ENCODE assay signal across 8 cellular contexts in the genomic region with DNA sequence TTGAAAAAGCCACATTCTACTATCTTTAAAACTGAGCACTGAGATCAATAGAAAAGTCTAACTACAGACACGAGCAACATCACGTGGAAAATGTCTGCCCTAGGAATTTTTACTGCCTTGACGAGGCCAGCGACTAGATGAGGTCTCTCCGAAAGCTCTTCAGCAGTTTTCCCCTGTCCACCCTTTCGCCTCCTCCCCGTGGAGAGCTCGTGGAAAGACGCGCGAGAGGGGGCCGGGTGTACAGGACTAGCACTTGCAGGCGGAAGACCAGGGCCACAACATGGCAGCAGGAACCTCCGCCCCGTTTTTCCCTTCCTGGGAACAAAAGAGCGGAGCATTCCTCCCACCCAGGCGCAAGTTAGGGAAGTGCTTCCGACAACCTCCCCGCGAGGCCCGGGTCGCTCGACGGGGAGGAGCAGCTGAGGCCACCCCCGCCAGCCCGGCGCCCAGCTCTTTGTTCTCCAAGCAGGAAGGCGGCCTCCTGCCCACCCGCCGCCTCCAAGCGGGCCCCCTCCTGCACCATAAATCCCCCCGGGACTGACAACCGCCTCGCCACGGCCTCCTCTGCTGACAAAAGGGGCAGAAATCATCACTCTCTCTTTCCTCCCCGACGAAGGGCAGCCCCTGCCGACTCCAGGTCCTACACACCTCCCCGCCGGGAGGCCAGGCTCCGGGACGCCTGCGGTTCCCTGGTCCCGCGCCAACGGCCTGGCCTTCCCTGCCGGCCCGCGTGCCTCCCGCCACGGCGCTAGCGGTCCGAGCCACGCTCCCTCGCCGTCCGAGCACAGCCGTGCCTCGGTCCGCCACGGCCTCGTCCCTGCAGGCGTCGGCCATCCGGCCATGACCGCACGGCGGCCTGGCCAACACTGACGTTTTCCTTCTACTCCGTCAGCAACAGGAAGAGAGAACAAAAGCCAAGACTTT. TPM values are rescaled to one million over a fixed set of nuclear protein-coding genes. Genes with fewer than 3 reads are reported as not detected.
DNase-seq lines count a peak whose midpoint lies in the region; ATAC-seq, FAIRE-seq and TF ChIP-seq lines count a peak whose summit lies in the region.

No MANE protein-coding gene starts in this region.

- H3K27ac ChIP-seq in BLaER1 treated with 17β-estradiol and CSF1 and Interleukin-3, amounts not matched to agents 10 nM and 100 nM: peak overlapping the region; percentile 96 to 100 (median 100)
- H3K27ac ChIP-seq in HepG2 (ENCODE audit: extremely low read length, insufficient read depth, low read length): peak overlapping the region; percentile 96

- DNase-seq in GM20000 (ENCODE audit: low spot score): peak; percentile 46
- peak; percentile 22 to 30 for DNase-seq in Kasumi-1 (lab: John Stamatoyannopoulos, UW)
- peak; percentile 53 for DNase-seq in activated CD4-positive, alpha-beta T cell treated with anti-CD3 and anti-CD28 coated beads for 48 hours
- DNase-seq in dedifferentiated amniotic fluid mesenchymal stem cell (ENCODE audit: extremely low spot score): peak; percentile 38
- peak; percentile 32 for DNase-seq in HepG2 (ENCODE audit: low spot score)
- DNase-seq in stimulated activated CD4-positive, alpha-beta T cell treated with anti-CD3 and anti-CD28 coated beads, Interleukin-2, amount 100 ng/mL, for 48 hours: peak; percentile 26 to 37
- DNase-seq in GF-D8 (lab: John Stamatoyannopoulos, UW): no peak

- POLR2A ChIA-PET in HepG2 (lab: Yijun Ruan, JAX): interaction anchor here (0.8 to 4.5 kb wide), 30 partner anchors 10 to 1843 kb away, joined by 3 to 130 read pairs (median 7); partner anchors contain the start of genes CTR9, TMEM9B, USP47 and WEE1

- TF ChIP-seq RAD21 in HepG2 (CRISPR knock-in tag; IDR thresholded peaks at IDR 0.05): no peak

- H3K36me3 ChIP-seq in BLaER1 treated with 17β-estradiol and CSF1 and Interleukin-3, amounts not matched to agents 10 nM and 100 nM: peaks cover 42 to 50% (median 49%) of the 10 kb centered on the region in 11 experiments
- H3K36me3 ChIP-seq in HepG2 (replicated peaks in 1 of 2; ENCODE audit: control insufficient read depth in 1 of 2, insufficient read depth in 2 of 2, low read length in 2 of 2): peaks cover 11 to 42% of the 10 kb centered on the region in 2 experiments

- CTCF ChIA-PET in HepG2 (lab: Yijun Ruan, JAX; ENCODE audit: low intra/inter-chr PET ratio, low total read pairs): no interaction called here

- H3K9ac ChIP-seq in BLaER1 treated with 17β-estradiol and CSF1 and Interleukin-3, amounts not matched to agents 10 nM and 100 nM: peak overlapping the region; percentile 98 to 100 (median 100)
- peak overlapping the region; percentile 99 for H3K9ac ChIP-seq in HepG2 (ENCODE audit: insufficient read depth, low read depth, low read length)

- intact Hi-C loops in HepG2 (cut with micrococcal nuclease; ENCODE audit: unreplicated experiment): loop anchor here (2.0 to 5.0 kb wide), 3 partner anchors 51 to 521 kb away; partner anchors contain the start of gene ZBED5

- peaks cover 46% of the 10 kb centered on the region for H3K79me2 ChIP-seq in HepG2 (ENCODE audit: insufficient read depth, low read length)

- no peaks in the 10 kb centered on the region for H3K9me3 ChIP-seq in BLaER1 treated with 17β-estradiol and CSF1 and Interleukin-3, amounts not matched to agents 10 nM and 100 nM (replicated peaks in 1 of 11)
- no peaks in the 10 kb centered on the region for H3K9me3 ChIP-seq in HepG2 (ENCODE audit: low read length)

- H4K20me1 ChIP-seq in BLaER1 treated with 17β-estradiol and CSF1 and Interleukin-3, amounts not matched to agents 10 nM and 100 nM: peaks cover 35 to 55% (median 51%) of the 10 kb centered on the region in 11 experiments; a peak in 21 of 22 replicates
- H4K20me1 ChIP-seq in HepG2 (ENCODE audit: insufficient read depth, low read length): peaks cover 3% of the 10 kb centered on the region; the same call in 1 of the 2 replicates

- no peaks in the 10 kb centered on the region for H3K27me3 ChIP-seq in BLaER1 treated with 17β-estradiol and CSF1 and Interleukin-3, amounts not matched to agents 10 nM and 100 nM
- no peaks in the 10 kb centered on the region; a peak in 1 of 5 replicates for H3K27me3 ChIP-seq in HepG2 (ENCODE audit: control insufficient read depth in 1 of 2, insufficient read depth in 2 of 2, low read length in 2 of 2)

- no TSS peak for BruUV-seq in HepG2 (replicated peaks; lab: Mats Ljungman, UMichigan)

- peak overlapping the region; percentile 86 to 100 (median 98) for H3K4me3 ChIP-seq in BLaER1 treated with 17β-estradiol and CSF1 and Interleukin-3, amounts not matched to agents 10 nM and 100 nM
- peak overlapping the region; percentile 88 to 99 (median 96) for H3K4me3 ChIP-seq in HepG2 (replicated peaks in 1 of 3; ENCODE audit: insufficient read depth in 1 of 3, low read depth in 2 of 3, low read length in 3 of 3)

- 0 out of 4 replicates have a peak, but pooled peaks of 1 of the 2 experiments have one; percentile 26 for TF ChIP-seq POLR2A in HepG2 (IDR thresholded peaks at IDR 0.05; ENCODE audit: insufficient read depth in 1 of 2, low read depth in 2 of 2, low read length in 2 of 2)

- peak overlapping the region; percentile 81 to 94 (median 90) for H3K4me2 ChIP-seq in BLaER1 treated with 17β-estradiol and CSF1 and Interleukin-3, amounts not matched to agents 10 nM and 100 nM
- peak overlapping the region; percentile 76 for H3K4me2 ChIP-seq in HepG2 (ENCODE audit: low read depth, low read length)

- peaks cover 29 to 49% (median 41%) of the 10 kb centered on the region in 10 experiments for H3K4me1 ChIP-seq in BLaER1 treated with 17β-estradiol and CSF1 and Interleukin-3, amounts not matched to agents 10 nM and 100 nM
- peaks cover 47% of the 10 kb centered on the region for H3K4me1 ChIP-seq in HepG2 (ENCODE audit: insufficient read depth, low read length)

- TF ChIP-seq EP300 in HepG2 (IDR thresholded peaks at IDR 0.05; ENCODE audit: low read depth in 2 of 2, low read length in 2 of 2): no peak
- no peak for TF ChIP-seq EP300 in HepG2 (CRISPR knock-in tag; IDR thresholded peaks at IDR 0.05; ENCODE audit: borderline replicate concordance)

- no peak for FAIRE-seq in HepG2 (lab: Jason Lieb, UNC)

- WGBS in HepG2 (ENCODE audit: low lambda C conversion rate): 0% methylated on average over 27 of the region's 71 CpGs

- in situ Hi-C loops in HepG2 (cut with HindIII; ENCODE audit: extremely low pct_ligation_motif_present, low pct_unique_long_range_greater_than_20kb): loop anchor here (5.0 kb wide), 1 partner anchor 49 kb away; the partner anchor contains the start of gene ZBED5

- peak; percentile 11 for ATAC-seq in HepG2

- no peak overlapping the region for H2AFZ ChIP-seq in HepG2 (ENCODE audit: low read length)

- TF ChIP-seq CTCF in GM20000 (IDR thresholded peaks at IDR 0.05; ENCODE audit: extremely low read depth, missing control alignments) (no peak), HepG2 (CRISPR knock-in tag; IDR thresholded peaks at IDR 0.05) (no peak)

RNA-seq across cellular contexts. Expression of gene EIF4G2, which starts 0.8 kb away (rescaled TPM):
- 546 and 803 TPM in 2 replicates for total RNA-seq in HepG2 (2016; rRNA removed; fragmentation: Illumina TruSeq; extraction: Trizol)
- 73.8 and 95.4 TPM in 2 replicates for total RNA-seq in HepG2 (2016; cell fraction: cytosol; rRNA removed; fragmentation: Illumina TruSeq; extraction: Trizol; ENCODE audit: low read depth)
- total RNA-seq in HepG2 (2016; cell fraction: insoluble cytoplasmic fraction; rRNA removed; fragmentation: Illumina TruSeq; extraction: Trizol): 522 and 797 TPM in 2 replicates
- total RNA-seq in HepG2 (2016; cell fraction: membrane; rRNA removed; fragmentation: Illumina TruSeq; extraction: Trizol): 313 and 368 TPM in 2 replicates
- total RNA-seq in HepG2 (2016; cell fraction: nucleus; rRNA removed; fragmentation: Illumina TruSeq; extraction: Trizol): 384 and 431 TPM in 2 replicates
- 290 and 362 TPM in 2 replicates for polyA plus RNA-seq in HepG2 (2011; rRNA removed)
- 158 and 238 TPM in 2 replicates for polyA plus RNA-seq in HepG2 (2011; cell fraction: cytosol; rRNA removed)
- polyA plus RNA-seq in HepG2 (2011; cell fraction: nucleus; rRNA removed): 257 and 286 TPM in 2 replicates
- 312 and 316 TPM in 2 replicates for polyA plus RNA-seq in HepG2 (2012)
- 33.7 and 42.4 TPM in 2 replicates for polyA plus RNA-seq in HepG2 (2016; cell fraction: cytosol; fragmentation: Illumina TruSeq; extraction: Trizol; ENCODE audit: low read depth)
- polyA plus RNA-seq in HepG2 (2016; cell fraction: insoluble cytoplasmic fraction; fragmentation: Illumina TruSeq; extraction: Trizol; ENCODE audit: low read depth): 793 and 841 TPM in 2 replicates
- polyA plus RNA-seq in HepG2 (2016; cell fraction: membrane; fragmentation: Illumina TruSeq; extraction: Trizol; ENCODE audit: low read depth): 156 and 196 TPM in 2 replicates
- 494 and 516 TPM in 2 replicates for polyA plus RNA-seq in HepG2 (2016; cell fraction: nucleus; fragmentation: Illumina TruSeq; extraction: Trizol; ENCODE audit: insufficient read depth, low read depth)
- polyA minus RNA-seq in HepG2 (2011; rRNA and poly(A)+ RNA removed; ENCODE audit: low replicate concordance): 292 and 575 TPM in 2 replicates
- 452 and 495 TPM in 2 replicates for polyA minus RNA-seq in HepG2 (2011; cell fraction: cytosol; rRNA and poly(A)+ RNA removed)
- polyA minus RNA-seq in HepG2 (2011; cell fraction: nucleus; rRNA and poly(A)+ RNA removed): 406 and 495 TPM in 2 replicates

RNA-seq across cellular contexts. Expression of gene ZBED5, which starts 50.0 kb away (rescaled TPM):
- total RNA-seq in HepG2 (2016; rRNA removed; fragmentation: Illumina TruSeq; extraction: Trizol): 11.7 and 18.2 TPM in 2 replicates
- 2.6 and 3.5 TPM in 2 replicates for total RNA-seq in HepG2 (2016; cell fraction: cytosol; rRNA removed; fragmentation: Illumina TruSeq; extraction: Trizol; ENCODE audit: low read depth)
- 12.8 and 16.3 TPM in 2 replicates for total RNA-seq in HepG2 (2016; cell fraction: insoluble cytoplasmic fraction; rRNA removed; fragmentation: Illumina TruSeq; extraction: Trizol)
- 7.1 and 8.0 TPM in 2 replicates for total RNA-seq in HepG2 (2016; cell fraction: membrane; rRNA removed; fragmentation: Illumina TruSeq; extraction: Trizol)
- 41.6 and 42.3 TPM in 2 replicates for total RNA-seq in HepG2 (2016; cell fraction: nucleus; rRNA removed; fragmentation: Illumina TruSeq; extraction: Trizol)
- 30.4 and 38.6 TPM in 2 replicates for polyA plus RNA-seq in HepG2 (2011; rRNA removed)
- polyA plus RNA-seq in HepG2 (2011; cell fraction: cytosol; rRNA removed): 12.1 and 15.9 TPM in 2 replicates
- polyA plus RNA-seq in HepG2 (2011; cell fraction: nucleus; rRNA removed): 32.3 and 43.5 TPM in 2 replicates
- 13.2 and 15.8 TPM in 2 replicates for polyA plus RNA-seq in HepG2 (2012)
- 0.96 and 1.2 TPM in 2 replicates for polyA plus RNA-seq in HepG2 (2016; cell fraction: cytosol; fragmentation: Illumina TruSeq; extraction: Trizol; ENCODE audit: low read depth)
- polyA plus RNA-seq in HepG2 (2016; cell fraction: insoluble cytoplasmic fraction; fragmentation: Illumina TruSeq; extraction: Trizol; ENCODE audit: low read depth): 14.0 and 15.2 TPM in 2 replicates
- polyA plus RNA-seq in HepG2 (2016; cell fraction: membrane; fragmentation: Illumina TruSeq; extraction: Trizol; ENCODE audit: low read depth): 2.6 and 3.1 TPM in 2 replicates
- polyA plus RNA-seq in HepG2 (2016; cell fraction: nucleus; fragmentation: Illumina TruSeq; extraction: Trizol; ENCODE audit: insufficient read depth, low read depth): 70.9 and 72.1 TPM in 2 replicates
- 122 and 258 TPM in 2 replicates for polyA minus RNA-seq in HepG2 (2011; rRNA and poly(A)+ RNA removed; ENCODE audit: low replicate concordance)
- polyA minus RNA-seq in HepG2 (2011; cell fraction: cytosol; rRNA and poly(A)+ RNA removed): 15.7 and 19.7 TPM in 2 replicates
- 88.1 and 103 TPM in 2 replicates for polyA minus RNA-seq in HepG2 (2011; cell fraction: nucleus; rRNA and poly(A)+ RNA removed)

RNA-seq across cellular contexts. Expression of gene CTR9, which starts 56.8 kb away (rescaled TPM):
- 22.1 and 35.9 TPM in 2 replicates for total RNA-seq in HepG2 (2016; rRNA removed; fragmentation: Illumina TruSeq; extraction: Trizol)
- total RNA-seq in HepG2 (2016; cell fraction: cytosol; rRNA removed; fragmentation: Illumina TruSeq; extraction: Trizol; ENCODE audit: low read depth): 2.4 and 2.7 TPM in 2 replicates
- 20.3 and 33.1 TPM in 2 replicates for total RNA-seq in HepG2 (2016; cell fraction: insoluble cytoplasmic fraction; rRNA removed; fragmentation: Illumina TruSeq; extraction: Trizol)
- total RNA-seq in HepG2 (2016; cell fraction: membrane; rRNA removed; fragmentation: Illumina TruSeq; extraction: Trizol): 7.5 and 8.7 TPM in 2 replicates
- 14.9 and 16.5 TPM in 2 replicates for total RNA-seq in HepG2 (2016; cell fraction: nucleus; rRNA removed; fragmentation: Illumina TruSeq; extraction: Trizol)
- 6.1 and 6.6 TPM in 2 replicates for polyA plus RNA-seq in HepG2 (2011; rRNA removed)
- 3.1 and 4.9 TPM in 2 replicates for polyA plus RNA-seq in HepG2 (2011; cell fraction: cytosol; rRNA removed)
- polyA plus RNA-seq in HepG2 (2011; cell fraction: nucleus; rRNA removed): 2.9 and 4.3 TPM in 2 replicates
- polyA plus RNA-seq in HepG2 (2012): 9.8 and 14.0 TPM in 2 replicates
- polyA plus RNA-seq in HepG2 (2016; cell fraction: cytosol; fragmentation: Illumina TruSeq; extraction: Trizol; ENCODE audit: low read depth): 0.71 and 0.75 TPM in 2 replicates
- 31.0 and 31.2 TPM in 2 replicates for polyA plus RNA-seq in HepG2 (2016; cell fraction: insoluble cytoplasmic fraction; fragmentation: Illumina TruSeq; extraction: Trizol; ENCODE audit: low read depth)
- 1.8 and 2.6 TPM in 2 replicates for polyA plus RNA-seq in HepG2 (2016; cell fraction: membrane; fragmentation: Illumina TruSeq; extraction: Trizol; ENCODE audit: low read depth)
- 15.6 and 16.5 TPM in 2 replicates for polyA plus RNA-seq in HepG2 (2016; cell fraction: nucleus; fragmentation: Illumina TruSeq; extraction: Trizol; ENCODE audit: insufficient read depth, low read depth)
- polyA minus RNA-seq in HepG2 (2011; rRNA and poly(A)+ RNA removed; ENCODE audit: low replicate concordance): 3.0 and 9.8 TPM in 2 replicates
- 8.4 and 12.7 TPM in 2 replicates for polyA minus RNA-seq in HepG2 (2011; cell fraction: cytosol; rRNA and poly(A)+ RNA removed)
- 14.3 and 19.4 TPM in 2 replicates for polyA minus RNA-seq in HepG2 (2011; cell fraction: nucleus; rRNA and poly(A)+ RNA removed)
